ENCODE assay signal across 27 cellular contexts in genomic region chr2:229654437-229654836, GRCh38.
"Had no signal": no experiment of that assay in that cellular context is flagged by ENCODE, and none has a peak within 500 bp of the region (broad histone marks: within the 10 kb centered on the region; RNA-seq: fewer than 3 reads in every experiment).

No MANE protein-coding gene starts in this region.

- DNase-seq: stimulated activated CD4-positive, alpha-beta T cell treated with anti-CD3 and anti-CD28 coated beads, Interleukin-2, amount 100 ng/mL, for 48 hours; stimulated activated CD4-positive, alpha-beta T cell treated with anti-CD3 and anti-CD28 coated beads, Interleukin-4, amount 100 ng/mL, for 1 hour; stimulated activated CD4-positive, alpha-beta T cell treated with anti-CD3 and anti-CD28 coated beads, Interleukin-4, amount 100 ng/mL, for 24 hours; stimulated activated CD4-positive, alpha-beta T cell treated with anti-CD3 and anti-CD28 coated beads, Interleukin-4, amount 100 ng/mL, for 4 hours; stimulated activated CD8-positive, alpha-beta memory T cell treated with anti-CD3 and anti-CD28 coated beads, Interleukin-4, amount 100 ng/mL, for 48 hours; stimulated activated naive B cell treated with anti-CD40 and anti-IgM and Interleukin-4, amounts not matched to agents 10 μg/mL and 1 μg/mL and 100 μg/mL, for 72 hours; stimulated activated naive CD4-positive, alpha-beta T cell; stimulated activated naive CD4-positive, alpha-beta T cell treated with Interleukin-2 at 50 U/mL for 16 hours; stimulated activated naive CD8-positive, alpha-beta T cell treated with anti-CD3 and anti-CD28 coated beads, Interleukin-15, amount 100 ng/mL, for 72 hours; stimulated activated naive CD8-positive, alpha-beta T cell treated with anti-CD3 and anti-CD28 coated beads, Interleukin-15, Interleukin-2, amounts not matched to agents 100 U/mL and 50 U/mL, for 24 hours; stomach; substantia nigra; testis; thyroid gland; tibial artery; transverse colon; trophoblast cell; upper lobe of left lung; uterus had no signal

- H3K4me3 ChIP-seq: stomach, suprapubic skin, testis, thoracic aorta, thyroid gland, tibial artery, tibial nerve, transverse colon, upper lobe of left lung, uterus, vagina had no signal

- H3K4me3 Mint-ChIP-seq: stimulated activated effector memory CD8-positive, alpha-beta T cell treated with anti-CD3 and anti-CD28 coated beads, Interleukin-12 subunit alpha, Interleukin-12 subunit beta, amount 100 ng/mL, for 72 hours; stimulated activated memory B cell treated with anti-CD40 and anti-IgM and Interleukin-4, amounts not matched to agents 10 μg/mL and 1 μg/mL and 100 μg/mL, for 72 hours; stimulated activated naive B cell treated with anti-CD40 and anti-IgM and Interleukin-4, amounts not matched to agents 10 μg/mL and 1 μg/mL and 100 μg/mL, for 72 hours; stimulated activated naive CD8-positive, alpha-beta T cell treated with anti-CD3 and anti-CD28 coated beads, Interleukin-15, amount 100 ng/mL, for 72 hours; stimulated activated naive CD8-positive, alpha-beta T cell treated with anti-CD3 and anti-CD28 coated beads, Interleukin-15, Interleukin-2, amounts not matched to agents 100 ng/mL and 50 ng/mL, for 24 hours; type B pancreatic cell had no signal

- H3K36me3 ChIP-seq: stomach, suprapubic skin, thoracic aorta, thyroid gland, tibial artery, tibial nerve, transverse colon, upper lobe of left lung, uterus, vagina had no signal

- H3K9me3 ChIP-seq: stomach, suprapubic skin, testis, thoracic aorta, thyroid gland, tibial artery, tibial nerve, transverse colon, upper lobe of left lung, uterus, vagina had no signal

- ATAC-seq: stimulated activated effector memory CD8-positive, alpha-beta T cell treated with anti-CD3 and anti-CD28 coated beads, Interleukin-12 subunit alpha, Interleukin-12 subunit beta, amount 100 ng/mL, for 72 hours; stimulated activated memory B cell treated with anti-CD40 and anti-IgM and Interleukin-4, amounts not matched to agents 10 μg/mL and 1 μg/mL and 100 μg/mL, for 72 hours; stimulated activated naive B cell treated with anti-CD40 and anti-IgM and Interleukin-4, amounts not matched to agents 10 μg/mL and 1 μg/mL and 100 μg/mL, for 72 hours; stimulated activated naive CD8-positive, alpha-beta T cell treated with anti-CD3 and anti-CD28 coated beads, Interleukin-15, amount 100 ng/mL, for 72 hours; stimulated activated naive CD8-positive, alpha-beta T cell treated with anti-CD3 and anti-CD28 coated beads, Interleukin-15, Interleukin-2, amounts not matched to agents 100 U/mL and 50 U/mL, for 24 hours had no signal

- H3K36me3 Mint-ChIP-seq: stimulated activated effector memory CD8-positive, alpha-beta T cell treated with anti-CD3 and anti-CD28 coated beads, Interleukin-12 subunit alpha, Interleukin-12 subunit beta, amount 100 ng/mL, for 72 hours; stimulated activated memory B cell treated with anti-CD40 and anti-IgM and Interleukin-4, amounts not matched to agents 10 μg/mL and 1 μg/mL and 100 μg/mL, for 72 hours; stimulated activated naive B cell treated with anti-CD40 and anti-IgM and Interleukin-4, amounts not matched to agents 10 μg/mL and 1 μg/mL and 100 μg/mL, for 72 hours; type B pancreatic cell had no signal

- H3K4me1 ChIP-seq: stomach, suprapubic skin, testis, thyroid gland, tibial artery, tibial nerve, transverse colon, upper lobe of left lung, uterus, vagina had no signal

- H3K27ac Mint-ChIP-seq: stimulated activated effector memory CD8-positive, alpha-beta T cell treated with anti-CD3 and anti-CD28 coated beads, Interleukin-12 subunit alpha, Interleukin-12 subunit beta, amount 100 ng/mL, for 72 hours; stimulated activated memory B cell treated with anti-CD40 and anti-IgM and Interleukin-4, amounts not matched to agents 10 μg/mL and 1 μg/mL and 100 μg/mL, for 72 hours; stimulated activated naive B cell treated with anti-CD40 and anti-IgM and Interleukin-4, amounts not matched to agents 10 μg/mL and 1 μg/mL and 100 μg/mL, for 72 hours; stimulated activated naive CD8-positive, alpha-beta T cell treated with anti-CD3 and anti-CD28 coated beads, Interleukin-15, amount 100 ng/mL, for 72 hours; stimulated activated naive CD8-positive, alpha-beta T cell treated with anti-CD3 and anti-CD28 coated beads, Interleukin-15, Interleukin-2, amounts not matched to agents 100 ng/mL and 50 ng/mL, for 24 hours; type B pancreatic cell had no signal

- H3K27me3 ChIP-seq: stomach, suprapubic skin, testis, thyroid gland, tibial artery, tibial nerve, transverse colon, upper lobe of left lung, uterus, vagina had no signal

- H3K4me1 Mint-ChIP-seq: stimulated activated effector memory CD8-positive, alpha-beta T cell treated with anti-CD3 and anti-CD28 coated beads, Interleukin-12 subunit alpha, Interleukin-12 subunit beta, amount 100 ng/mL, for 72 hours; stimulated activated memory B cell treated with anti-CD40 and anti-IgM and Interleukin-4, amounts not matched to agents 10 μg/mL and 1 μg/mL and 100 μg/mL, for 72 hours; stimulated activated naive B cell treated with anti-CD40 and anti-IgM and Interleukin-4, amounts not matched to agents 10 μg/mL and 1 μg/mL and 100 μg/mL, for 72 hours; stimulated activated naive CD8-positive, alpha-beta T cell treated with anti-CD3 and anti-CD28 coated beads, Interleukin-15, amount 100 ng/mL, for 72 hours had no signal

- H3K9me3 Mint-ChIP-seq: stimulated activated effector memory CD8-positive, alpha-beta T cell treated with anti-CD3 and anti-CD28 coated beads, Interleukin-12 subunit alpha, Interleukin-12 subunit beta, amount 100 ng/mL, for 72 hours; stimulated activated memory B cell treated with anti-CD40 and anti-IgM and Interleukin-4, amounts not matched to agents 10 μg/mL and 1 μg/mL and 100 μg/mL, for 72 hours; stimulated activated naive CD8-positive, alpha-beta T cell treated with anti-CD3 and anti-CD28 coated beads, Interleukin-15, amount 100 ng/mL, for 72 hours; stimulated activated naive CD8-positive, alpha-beta T cell treated with anti-CD3 and anti-CD28 coated beads, Interleukin-15, Interleukin-2, amounts not matched to agents 100 ng/mL and 50 ng/mL, for 24 hours; type B pancreatic cell had no signal

- H3K27ac ChIP-seq: stomach, suprapubic skin, testis, thoracic aorta, thyroid gland, tibial artery, tibial nerve, transverse colon, upper lobe of left lung, uterus, vagina had no signal
